ENCODE assay signal across 1 cellular context in the genomic region with DNA sequence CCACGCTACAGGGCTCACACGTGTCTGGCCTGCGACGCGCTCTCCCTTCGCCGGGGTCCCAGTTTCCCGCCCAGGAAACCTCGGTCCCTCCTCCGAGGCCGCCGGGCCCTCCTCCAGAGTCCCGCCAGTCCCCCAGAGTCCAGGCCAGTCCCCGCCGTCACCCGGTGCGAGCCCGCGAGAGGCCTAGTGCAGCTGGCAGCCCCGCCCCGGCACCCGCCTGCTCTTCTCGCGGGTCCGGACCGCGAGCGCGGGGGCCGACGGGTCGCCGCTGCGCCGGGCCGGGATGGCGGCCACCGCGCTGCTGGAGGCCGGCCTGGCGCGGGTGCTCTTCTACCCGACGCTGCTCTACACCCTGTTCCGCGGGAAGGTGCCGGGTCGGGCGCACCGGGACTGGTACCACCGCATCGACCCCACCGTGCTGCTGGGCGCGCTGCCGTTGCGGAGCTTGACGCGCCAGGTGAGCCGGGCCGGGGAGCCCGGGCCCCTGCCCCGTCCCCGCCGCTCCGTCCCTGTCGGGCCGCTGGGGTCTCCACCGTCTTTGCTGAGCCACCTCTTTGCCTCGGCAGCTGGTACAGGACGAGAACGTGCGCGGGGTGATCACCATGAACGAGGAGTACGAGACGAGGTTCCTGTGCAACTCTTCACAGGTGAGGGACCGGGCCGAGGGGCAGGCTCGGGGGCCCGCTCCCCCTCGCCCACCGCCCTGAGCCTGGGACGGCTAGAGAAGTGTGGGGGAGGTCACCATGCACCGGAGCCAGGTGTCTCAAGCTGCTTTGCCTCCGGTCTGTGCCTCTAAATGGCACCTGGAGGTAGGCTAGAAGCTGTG.
TF ChIP-seq lines count a peak whose summit lies in the region.

A gene with protein sequence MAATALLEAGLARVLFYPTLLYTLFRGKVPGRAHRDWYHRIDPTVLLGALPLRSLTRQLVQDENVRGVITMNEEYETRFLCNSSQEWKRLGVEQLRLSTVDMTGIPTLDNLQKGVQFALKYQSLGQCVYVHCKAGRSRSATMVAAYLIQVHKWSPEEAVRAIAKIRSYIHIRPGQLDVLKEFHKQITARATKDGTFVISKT (plus strand): TSS at position 260 of the 826 bp plus-strand sequence. CDS start 24 bp downstream, at position 284.

TF ChIP-seq in HepG2, 621 proteins besides CTCF, POLR2A, EP300 and RAD21 (continued from another document and continues in another):
- no peak for TF ChIP-seq ZNF276 (CRISPR knock-in tag; IDR thresholded peaks at IDR 0.05; ENCODE audit: low read depth)
- peak; percentile 71 for TF ChIP-seq RBM39 (IDR thresholded peaks at IDR 0.05; ENCODE audit: low read depth, low read length, poor library complexity, severe bottlenecking)
- peak; percentile 58; the same call in 1 of the 2 replicates for TF ChIP-seq ZNF253 (CRISPR knock-in tag; IDR thresholded peaks at IDR 0.05; ENCODE audit: borderline replicate concordance)
- peak; percentile 18; the same call in 1 of the 2 replicates for TF ChIP-seq THAP9 (CRISPR knock-in tag; IDR thresholded peaks at IDR 0.05; ENCODE audit: borderline replicate concordance)
- peak; percentile 63; the same call in 1 of the 2 replicates for TF ChIP-seq ZBTB38 (CRISPR knock-in tag; IDR thresholded peaks at IDR 0.05)
- TF ChIP-seq ZNF724P (CRISPR knock-in tag; IDR thresholded peaks at IDR 0.05; ENCODE audit: borderline replicate concordance): 0 out of 2 replicates have a peak, but pooled peaks have one; percentile 18
- no peak for TF ChIP-seq ZNF768 (CRISPR knock-in tag; IDR thresholded peaks at IDR 0.05)
- TF ChIP-seq ZBTB25 (CRISPR knock-in tag; IDR thresholded peaks at IDR 0.05): peak; percentile 45; the same call in 1 of the 2 replicates
- TF ChIP-seq ZNF30 (CRISPR knock-in tag; IDR thresholded peaks at IDR 0.05): peak; percentile 83
- peak; percentile 54; the same call in 1 of the 2 replicates for TF ChIP-seq GZF1 (CRISPR knock-in tag; IDR thresholded peaks at IDR 0.05)
- peak; percentile 23; the same call in 1 of the 2 replicates for TF ChIP-seq BCL3 (CRISPR knock-in tag; IDR thresholded peaks at IDR 0.05)
- TF ChIP-seq DRAP1 (CRISPR knock-in tag; IDR thresholded peaks at IDR 0.05): 0 out of 2 replicates have a peak, but pooled peaks have one; percentile 19
- TF ChIP-seq, protein P1, sequence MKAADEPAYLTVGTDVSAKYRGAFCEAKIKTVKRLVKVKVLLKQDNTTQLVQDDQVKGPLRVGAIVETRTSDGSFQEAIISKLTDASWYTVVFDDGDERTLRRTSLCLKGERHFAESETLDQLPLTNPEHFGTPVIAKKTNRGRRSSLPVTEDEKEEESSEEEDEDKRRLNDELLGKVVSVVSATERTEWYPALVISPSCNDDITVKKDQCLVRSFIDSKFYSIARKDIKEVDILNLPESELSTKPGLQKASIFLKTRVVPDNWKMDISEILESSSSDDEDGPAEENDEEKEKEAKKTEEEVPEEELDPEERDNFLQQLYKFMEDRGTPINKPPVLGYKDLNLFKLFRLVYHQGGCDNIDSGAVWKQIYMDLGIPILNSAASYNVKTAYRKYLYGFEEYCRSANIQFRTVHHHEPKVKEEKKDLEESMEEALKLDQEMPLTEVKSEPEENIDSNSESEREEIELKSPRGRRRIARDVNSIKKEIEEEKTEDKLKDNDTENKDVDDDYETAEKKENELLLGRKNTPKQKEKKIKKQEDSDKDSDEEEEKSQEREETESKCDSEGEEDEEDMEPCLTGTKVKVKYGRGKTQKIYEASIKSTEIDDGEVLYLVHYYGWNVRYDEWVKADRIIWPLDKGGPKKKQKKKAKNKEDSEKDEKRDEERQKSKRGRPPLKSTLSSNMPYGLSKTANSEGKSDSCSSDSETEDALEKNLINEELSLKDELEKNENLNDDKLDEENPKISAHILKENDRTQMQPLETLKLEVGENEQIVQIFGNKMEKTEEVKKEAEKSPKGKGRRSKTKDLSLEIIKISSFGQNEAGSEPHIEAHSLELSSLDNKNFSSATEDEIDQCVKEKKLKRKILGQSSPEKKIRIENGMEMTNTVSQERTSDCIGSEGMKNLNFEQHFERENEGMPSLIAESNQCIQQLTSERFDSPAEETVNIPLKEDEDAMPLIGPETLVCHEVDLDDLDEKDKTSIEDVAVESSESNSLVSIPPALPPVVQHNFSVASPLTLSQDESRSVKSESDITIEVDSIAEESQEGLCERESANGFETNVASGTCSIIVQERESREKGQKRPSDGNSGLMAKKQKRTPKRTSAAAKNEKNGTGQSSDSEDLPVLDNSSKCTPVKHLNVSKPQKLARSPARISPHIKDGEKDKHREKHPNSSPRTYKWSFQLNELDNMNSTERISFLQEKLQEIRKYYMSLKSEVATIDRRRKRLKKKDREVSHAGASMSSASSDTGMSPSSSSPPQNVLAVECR (CRISPR knock-in tag; IDR thresholded peaks at IDR 0.05; ENCODE audit: borderline replicate concordance): peak; percentile 88
- TF ChIP-seq ZNF563 (CRISPR knock-in tag; IDR thresholded peaks at IDR 0.05): peak; percentile 70
- TF ChIP-seq SIN3B (IDR thresholded peaks at IDR 0.05; ENCODE audit: low read length): peak; percentile 69; the same call in 1 of the 2 replicates
- TF ChIP-seq POLR2AphosphoS5 (IDR thresholded peaks at IDR 0.05; ENCODE audit: low read depth, low read length): peak; percentile 46
- peak; percentile 83 for TF ChIP-seq DR1 (CRISPR knock-in tag; IDR thresholded peaks at IDR 0.05)
- TF ChIP-seq ZFX (CRISPR knock-in tag; IDR thresholded peaks at IDR 0.05; ENCODE audit: low read depth): peak; percentile 98
- TF ChIP-seq ZNF230 (CRISPR knock-in tag; IDR thresholded peaks at IDR 0.05): no peak
- peak; percentile 87 for TF ChIP-seq MEIS2 (CRISPR knock-in tag; IDR thresholded peaks at IDR 0.05)
- TF ChIP-seq ATF2 (CRISPR knock-in tag; IDR thresholded peaks at IDR 0.05): 0 out of 2 replicates have a peak, but pooled peaks have one; percentile 31
- peak; percentile 64; the same call in 1 of the 2 replicates for TF ChIP-seq ZSCAN12 (CRISPR knock-in tag; IDR thresholded peaks at IDR 0.05)
- TF ChIP-seq ZNF274 (CRISPR knock-in tag; IDR thresholded peaks at IDR 0.05): peak; percentile 91; the same call in 1 of the 2 replicates
- TF ChIP-seq, protein P2, sequence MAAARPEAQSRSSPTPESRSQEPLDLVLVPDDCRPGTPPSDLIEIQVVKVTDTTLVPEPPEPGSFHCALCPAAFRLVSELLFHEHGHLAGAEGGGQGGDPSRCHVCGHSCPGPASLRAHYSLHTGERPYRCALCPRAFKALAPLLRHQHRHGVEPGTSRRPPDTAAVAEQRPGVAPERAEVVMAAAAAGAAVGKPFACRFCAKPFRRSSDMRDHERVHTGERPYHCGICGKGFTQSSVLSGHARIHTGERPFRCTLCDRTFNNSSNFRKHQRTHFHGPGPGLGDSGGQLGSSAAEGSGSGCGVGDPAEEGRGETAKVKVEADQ (CRISPR knock-in tag; IDR thresholded peaks at IDR 0.05; ENCODE audit: borderline replicate concordance): peak; percentile 49; the same call in 1 of the 2 replicates
- 0 out of 2 replicates have a peak, but pooled peaks have one; percentile 64 for TF ChIP-seq ZNF879 (CRISPR knock-in tag; IDR thresholded peaks at IDR 0.05)
- TF ChIP-seq FOXJ3 (CRISPR knock-in tag; IDR thresholded peaks at IDR 0.05; ENCODE audit: borderline replicate concordance): no peak
- TF ChIP-seq TOPORS (CRISPR knock-in tag; IDR thresholded peaks at IDR 0.05): peak; percentile 70; the same call in 1 of the 2 replicates
- TF ChIP-seq ZMAT3 (CRISPR knock-in tag; conservative IDR thresholded peaks at IDR 0.05): peak; percentile 89; the same call in 1 of the 2 replicates
- peak; percentile 16 for TF ChIP-seq AFF4 (CRISPR knock-in tag; IDR thresholded peaks at IDR 0.05)
- peak; percentile 67 for TF ChIP-seq HES4 (CRISPR knock-in tag; IDR thresholded peaks at IDR 0.05; ENCODE audit: borderline replicate concordance)
- TF ChIP-seq ZNF33B (CRISPR knock-in tag; IDR thresholded peaks at IDR 0.05): peak; percentile 78; the same call in 1 of the 2 replicates
- TF ChIP-seq ZNF605 (CRISPR knock-in tag; IDR thresholded peaks at IDR 0.05): peak; percentile 70
- TF ChIP-seq ZNF296 (CRISPR knock-in tag; conservative IDR thresholded peaks at IDR 0.05): no peak; the same call in 1 of the 2 replicates
